ENCODE assay signal across 1 cellular context in genomic region chr14:78836777-78837176, GRCh38.
TF ChIP-seq lines count a peak whose summit lies in the region.

No MANE protein-coding gene starts in this region.

TF ChIP-seq in GM12878, 131 proteins besides CTCF, POLR2A, EP300 and RAD21 (continued from another document):
- TF ChIP-seq PRDM15 (CRISPR knock-in tag; IDR thresholded peaks at IDR 0.05) (no peak), ZNF217 (IDR thresholded peaks at IDR 0.05) (no peak), NFXL1 (IDR thresholded peaks at IDR 0.05; ENCODE audit: borderline replicate concordance) (no peak), SIX5 (IDR thresholded peaks at IDR 0.05; ENCODE audit: low read depth, low read length, severe bottlenecking) (no peak)
